Comparison of ENCODE assay signal across 18 cellular contexts in the genomic region with DNA sequence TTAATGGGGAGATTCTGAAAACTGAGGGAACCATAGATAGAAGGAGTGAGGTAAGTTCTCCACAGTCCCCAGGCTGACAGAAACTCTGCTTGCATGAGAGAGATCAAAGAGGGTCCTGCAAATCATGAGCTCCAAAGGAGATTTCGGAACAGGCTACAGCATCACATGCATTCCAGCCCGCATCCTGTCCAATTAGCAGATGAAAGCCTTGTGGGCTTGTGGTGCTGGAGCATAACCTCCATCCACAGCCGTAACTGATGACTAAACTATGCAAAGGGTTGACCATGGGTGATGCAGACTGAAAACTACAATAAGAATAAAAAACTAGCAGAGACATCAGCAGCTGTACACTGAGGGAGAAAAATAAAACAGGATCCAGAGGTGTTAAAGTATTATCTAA.
DNase-seq lines count a peak whose midpoint lies in the region; TF ChIP-seq lines count a peak whose summit lies in the region.
"Had no signal": no experiment of that assay in that cellular context is flagged by ENCODE, and none has a peak within 500 bp of the region (broad histone marks: within the 10 kb centered on the region; RNA-seq: fewer than 3 reads in every experiment).

No MANE protein-coding gene starts in this region.

- DNase-seq in ELF-1 (ENCODE audit: low read depth, low spot score) (peak; percentile 18), SJCRH30 (peak; percentile 6 to 20), fibroblast of lung (ENCODE audit: low read depth in 2 of 2) (peak; percentile 1 to 77), non-pigmented ciliary epithelial cell (ENCODE audit: low read depth) (peak; percentile 23), NCI-H2081 treated with DMSO at 0.1 percent for 48 hours (lab: John Stamatoyannopoulos, UW) (no peak), mucosa of gallbladder (ENCODE audit: low spot score) (no peak), NCI-H69 (lab: John Stamatoyannopoulos, UW) (no peak), kidney glomerular epithelial cell (lab: John Stamatoyannopoulos, UW) (no peak)
- DNase-seq: activated CD4-positive, alpha-beta T cell treated with anti-CD3 and anti-CD28 coated beads for 1 hour; activated effector memory CD4-positive, alpha-beta T cell treated with anti-CD3 and anti-CD28 coated beads, Interleukin-2, amount 50 U/mL, for 16 hours; dorsolateral prefrontal cortex; GF-D8; MG63; NCI-H187; NCI-H446 treated with DMSO at 0.1 percent for 48 hours; SHP77 treated with DMSO at 0.1 percent for 48 hours; stimulated activated naive CD4-positive, alpha-beta T cell treated with Interleukin-2 at 50 U/mL for 16 hours had no signal

- H3K9ac ChIP-seq in fibroblast of lung (ENCODE audit: insufficient read depth, low read length) = no peak overlapping the region

- H3K9me3 ChIP-seq in SJCRH30 (replicated peaks) = no peaks in the 10 kb centered on the region
- H3K9me3 ChIP-seq in fibroblast of lung (ENCODE audit: control insufficient read depth, insufficient read depth, low read depth, low read length) = no peaks in the 10 kb centered on the region
- H3K9me3 ChIP-seq: ascending aorta, MG63 had no signal

- no peaks in the 10 kb centered on the region for H3K36me3 ChIP-seq in SJCRH30
- no peaks in the 10 kb centered on the region for H3K36me3 ChIP-seq in fibroblast of lung (ENCODE audit: control insufficient read depth, insufficient read depth, low read length)
- H3K36me3 ChIP-seq: ascending aorta, MG63 had no signal

- H4K20me1 ChIP-seq in fibroblast of lung (ENCODE audit: control insufficient read depth, extremely low read depth, insufficient read depth, low read length) = no peaks in the 10 kb centered on the region

- no peaks in the 10 kb centered on the region for H3K79me2 ChIP-seq in fibroblast of lung (ENCODE audit: control insufficient read depth, insufficient read depth, low read length)

- no peaks in the 10 kb centered on the region for H3K27me3 ChIP-seq in SJCRH30
- H3K27me3 ChIP-seq in fibroblast of lung (ENCODE audit: control insufficient read depth, insufficient read depth, low read length) = no peaks in the 10 kb centered on the region
- H3K27me3 ChIP-seq: ascending aorta, dorsolateral prefrontal cortex, MG63 had no signal

- H3K4me1 ChIP-seq in SJCRH30 (no peaks in the 10 kb centered on the region), fibroblast of lung (ENCODE audit: control insufficient read depth, extremely low read depth, insufficient read depth, low read length) (no peaks in the 10 kb centered on the region)
- H3K4me1 ChIP-seq: ascending aorta had no signal

- TF ChIP-seq CTCF in fibroblast of lung (conservative IDR thresholded peaks at IDR 0.05 in 1 of 2, IDR thresholded peaks at IDR 0.05 in 1 of 2; ENCODE audit: low read depth in 1 of 2, low read length in 2 of 2) = no peak

- no peak overlapping the region for H3K27ac ChIP-seq in SJCRH30
- no peak overlapping the region for H3K27ac ChIP-seq in fibroblast of lung (ENCODE audit: insufficient read depth, low read length)
- H3K27ac ChIP-seq: ascending aorta, dorsolateral prefrontal cortex had no signal

- no peak overlapping the region for H3K4me2 ChIP-seq in fibroblast of lung (ENCODE audit: extremely low read depth, insufficient read depth, low read length)

- H3K4me3 ChIP-seq in SJCRH30 = no peak overlapping the region
- no peak overlapping the region for H3K4me3 ChIP-seq in fibroblast of lung (replicated peaks in 1 of 4; ENCODE audit: control extremely low read depth in 1 of 4, insufficient read depth in 1 of 4, low read depth in 3 of 4, low read length in 4 of 4)
- H3K4me3 ChIP-seq: ascending aorta, dorsolateral prefrontal cortex, MG63 had no signal

- H2AFZ ChIP-seq in fibroblast of lung (ENCODE audit: low read length) = no peak overlapping the region

Comparison
In these comparisons a context has a peak if more than half of its experiments do, and no peak if none do; other contexts are left out.
1. DNase-seq: peak in ELF-1 (single experiment), SJCRH30 (2 of 2), fibroblast of lung (2 of 2) and non-pigmented ciliary epithelial cell (single experiment); none in NCI-H2081 treated with DMSO at 0.1 percent for 48 hours (single experiment), mucosa of gallbladder (single experiment), NCI-H69 (single experiment) and kidney glomerular epithelial cell (single experiment).